ENCODE assay signal across 7 cellular contexts in genomic region chr4:113468165-113469022, GRCh38.
DNase-seq lines count a peak whose midpoint lies in the region; ATAC-seq and TF ChIP-seq lines count a peak whose summit lies in the region.

No MANE protein-coding gene starts in this region.

- H3K27ac ChIP-seq in HEK293 (ENCODE audit: extremely low read depth, low read depth, low read length) (no peak overlapping the region), SJSA1 (peak overlapping the region; percentile 95), endodermal cell (ENCODE audit: low read depth, low read length) (peak overlapping the region; percentile 8)

- H3K4me3 Mint-ChIP-seq in endodermal cell (no peak overlapping the region), memory B cell (no peak overlapping the region)

- H3K27me3 ChIP-seq in SJSA1 (replicated peaks) (no peaks in the 10 kb centered on the region), endodermal cell (ENCODE audit: control insufficient read depth, insufficient read depth, low read length, poor library complexity, severe bottlenecking) (no peaks in the 10 kb centered on the region)

- H3K36me3 Mint-ChIP-seq in endodermal cell (ENCODE audit: low read depth), result peaks cover 25% of the 10 kb centered on the region
- peaks cover 24% of the 10 kb centered on the region for H3K36me3 Mint-ChIP-seq in memory B cell

- peak overlapping the region; percentile 81 for H3K27ac Mint-ChIP-seq in endodermal cell
- peak overlapping the region; percentile 26 for H3K27ac Mint-ChIP-seq in memory B cell

- H3K4me3 ChIP-seq in HEK293 (ENCODE audit: low read depth, low read length) (no peak overlapping the region), SJSA1 (peak overlapping the region; percentile 19), endodermal cell (ENCODE audit: low read length) (no peak overlapping the region)

- no peaks in the 10 kb centered on the region for H3K9me3 ChIP-seq in HEK293 (ENCODE audit: control insufficient read depth, insufficient read depth, low read depth, low read length)
- no peaks in the 10 kb centered on the region for H3K9me3 ChIP-seq in SJSA1 (replicated peaks)
- no peaks in the 10 kb centered on the region for H3K9me3 ChIP-seq in endodermal cell (ENCODE audit: control insufficient read depth, low read length)

- no peak for ATAC-seq in memory B cell (ENCODE audit: low read depth)
- no peak for ATAC-seq in GM21381 (IDR thresholded peaks at IDR 0.05; ENCODE audit: unreplicated experiment)
- ATAC-seq in HG03097 (IDR thresholded peaks at IDR 0.05; ENCODE audit: low FRiP score, unreplicated experiment), result no peak

- POLR2A ChIA-PET in HEK293 (lab: Yijun Ruan, JAX), result interaction anchor here (1.0 kb wide), 1 partner anchor 9 kb away, joined by 4 read pairs; no protein-coding TSS in a partner anchor

- H3K4me1 Mint-ChIP-seq in endodermal cell (peaks cover 32% of the 10 kb centered on the region), memory B cell (no peaks in the 10 kb centered on the region)

- DNase-seq in SJSA1 (ENCODE audit: low read depth in 1 of 2, low spot score in 2 of 2), result peak; percentile 94 to 98
- DNase-seq in endodermal cell, result peak; percentile 80
- DNase-seq in memory B cell (ENCODE audit: low spot score in 2 of 2), result no peak
- peak; percentile 64 for DNase-seq in superior temporal gyrus (ENCODE audit: extremely low spot score)

- H3K4me1 ChIP-seq in HEK293 (ENCODE audit: control insufficient read depth, insufficient read depth, low read length) (no peaks in the 10 kb centered on the region), SJSA1 (replicated peaks) (peaks cover 27% of the 10 kb centered on the region), endodermal cell (ENCODE audit: control insufficient read depth, insufficient read depth, low read length) (peaks cover 10% of the 10 kb centered on the region)

- WGBS in endodermal cell (ENCODE audit: insufficient coverage in 1 of 2, insufficient read length in 1 of 2), 2 experiments, result 66% methylated on average over 6 to 8 of the region's 8 CpGs

- no peaks in the 10 kb centered on the region for H3K27me3 Mint-ChIP-seq in endodermal cell (ENCODE audit: insufficient read depth)
- no peaks in the 10 kb centered on the region for H3K27me3 Mint-ChIP-seq in memory B cell

- H3K36me3 ChIP-seq in HEK293 (ENCODE audit: control insufficient read depth in 2 of 2, insufficient read depth in 1 of 2, low read length in 2 of 2) (peaks cover 0 to 3% of the 10 kb centered on the region in 2 experiments; a peak in 1 of 3 replicates), SJSA1 (peaks cover 6% of the 10 kb centered on the region), endodermal cell (ENCODE audit: control insufficient read depth, insufficient read depth, low read length) (peaks cover 16% of the 10 kb centered on the region)

- TF ChIP-seq CTCF in HEK293 (tag by site-specific recombination; IDR thresholded peaks at IDR 0.05) (no peak), endodermal cell (conservative IDR thresholded peaks at IDR 0.05) (no peak)

- CTCF ChIA-PET in HEK293 (lab: Yijun Ruan, JAX), result interaction anchor here (1.4 kb wide), 1 partner anchor 80 kb away, joined by 3 read pairs; no protein-coding TSS in a partner anchor

- H3K9ac ChIP-seq in endodermal cell (ENCODE audit: extremely low read depth, low read length, poor library complexity, severe bottlenecking), result no peak overlapping the region

- H3K9me3 Mint-ChIP-seq in endodermal cell (no peaks in the 10 kb centered on the region), memory B cell (no peaks in the 10 kb centered on the region)

TF ChIP-seq in HEK293, 187 proteins besides CTCF, POLR2A, EP300 and RAD21 (continues in another document):
- TF ChIP-seq HIC1 (tag by site-specific recombination; IDR thresholded peaks at IDR 0.05) (peak; percentile 23; the same call in 1 of the 2 replicates), PRDM1 (tag by site-specific recombination; IDR thresholded peaks at IDR 0.05) (peak; percentile 28; the same call in 1 of the 2 replicates), ZNF629 (tag by site-specific recombination; IDR thresholded peaks at IDR 0.05) (peak; percentile 55), ZNF776 (tag by site-specific recombination; IDR thresholded peaks at IDR 0.05; ENCODE audit: borderline replicate concordance) (no peak), ZNF223 (tag by site-specific recombination; IDR thresholded peaks at IDR 0.05) (no peak), ZNF239 (tag by site-specific recombination; IDR thresholded peaks at IDR 0.05) (no peak), ZNF416 (tag by site-specific recombination; IDR thresholded peaks at IDR 0.05) (no peak), HOXD13 (CRISPR knock-in tag; IDR thresholded peaks at IDR 0.05; ENCODE audit: borderline replicate concordance) (no peak), BCL11B (tag by site-specific recombination; IDR thresholded peaks at IDR 0.05; ENCODE audit: low read depth) (no peak), ZNF473 (tag by site-specific recombination; IDR thresholded peaks at IDR 0.05) (no peak), ZNF555 (tag by site-specific recombination; conservative IDR thresholded peaks at IDR 0.05) (no peak), ZNF184 (tag by site-specific recombination; IDR thresholded peaks at IDR 0.05) (0 out of 2 replicates have a peak, but pooled peaks have one; percentile 52), ZNF645 (tag by site-specific recombination; IDR thresholded peaks at IDR 0.05) (no peak), ZIC2 (tag by site-specific recombination; IDR thresholded peaks at IDR 0.05) (no peak), ZNF747 (tag by site-specific recombination; IDR thresholded peaks at IDR 0.05) (no peak), ZBTB17 (tag by site-specific recombination; IDR thresholded peaks at IDR 0.05) (0 out of 2 replicates have a peak, but pooled peaks have one; percentile 30), ZNF488 (tag by site-specific recombination; IDR thresholded peaks at IDR 0.05) (no peak), TCF7L2 (IDR thresholded peaks at IDR 0.05; ENCODE audit: borderline replicate concordance, low read depth, low read length) (no peak), ZBTB21 (tag by site-specific recombination; IDR thresholded peaks at IDR 0.05) (no peak), ZNF791 (tag by site-specific recombination; IDR thresholded peaks at IDR 0.05) (no peak)
- TF ChIP-seq, protein P1, sequence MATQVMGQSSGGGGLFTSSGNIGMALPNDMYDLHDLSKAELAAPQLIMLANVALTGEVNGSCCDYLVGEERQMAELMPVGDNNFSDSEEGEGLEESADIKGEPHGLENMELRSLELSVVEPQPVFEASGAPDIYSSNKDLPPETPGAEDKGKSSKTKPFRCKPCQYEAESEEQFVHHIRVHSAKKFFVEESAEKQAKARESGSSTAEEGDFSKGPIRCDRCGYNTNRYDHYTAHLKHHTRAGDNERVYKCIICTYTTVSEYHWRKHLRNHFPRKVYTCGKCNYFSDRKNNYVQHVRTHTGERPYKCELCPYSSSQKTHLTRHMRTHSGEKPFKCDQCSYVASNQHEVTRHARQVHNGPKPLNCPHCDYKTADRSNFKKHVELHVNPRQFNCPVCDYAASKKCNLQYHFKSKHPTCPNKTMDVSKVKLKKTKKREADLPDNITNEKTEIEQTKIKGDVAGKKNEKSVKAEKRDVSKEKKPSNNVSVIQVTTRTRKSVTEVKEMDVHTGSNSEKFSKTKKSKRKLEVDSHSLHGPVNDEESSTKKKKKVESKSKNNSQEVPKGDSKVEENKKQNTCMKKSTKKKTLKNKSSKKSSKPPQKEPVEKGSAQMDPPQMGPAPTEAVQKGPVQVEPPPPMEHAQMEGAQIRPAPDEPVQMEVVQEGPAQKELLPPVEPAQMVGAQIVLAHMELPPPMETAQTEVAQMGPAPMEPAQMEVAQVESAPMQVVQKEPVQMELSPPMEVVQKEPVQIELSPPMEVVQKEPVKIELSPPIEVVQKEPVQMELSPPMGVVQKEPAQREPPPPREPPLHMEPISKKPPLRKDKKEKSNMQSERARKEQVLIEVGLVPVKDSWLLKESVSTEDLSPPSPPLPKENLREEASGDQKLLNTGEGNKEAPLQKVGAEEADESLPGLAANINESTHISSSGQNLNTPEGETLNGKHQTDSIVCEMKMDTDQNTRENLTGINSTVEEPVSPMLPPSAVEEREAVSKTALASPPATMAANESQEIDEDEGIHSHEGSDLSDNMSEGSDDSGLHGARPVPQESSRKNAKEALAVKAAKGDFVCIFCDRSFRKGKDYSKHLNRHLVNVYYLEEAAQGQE (tag by site-specific recombination; IDR thresholded peaks at IDR 0.05), result no peak

Comparison
In these comparisons a context has a peak if more than half of its experiments do, and no peak if none do; other contexts are left out.
1. DNase-seq: peak in SJSA1 (2 of 2), endodermal cell (single experiment) and superior temporal gyrus (single experiment); none in memory B cell (0 of 2).